Comparison of ENCODE assay signal across 19 cellular contexts in the genomic region with DNA sequence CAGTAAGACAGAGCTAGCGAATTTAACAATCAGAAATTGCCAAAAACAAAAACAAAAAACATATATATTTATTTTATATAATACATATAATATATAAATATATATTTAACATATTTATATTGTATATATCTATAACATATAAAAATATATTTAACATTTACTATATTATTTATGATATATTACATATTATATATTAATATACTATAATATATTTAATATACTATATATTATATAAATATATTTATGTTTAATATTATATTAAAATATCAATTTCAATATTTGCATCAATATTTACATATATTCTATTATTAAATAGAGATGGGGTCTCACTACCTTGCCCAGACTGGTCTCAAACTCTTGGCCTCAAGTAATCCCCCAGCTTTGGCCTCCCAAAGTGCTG. TPM values are rescaled to one million over a fixed set of nuclear protein-coding genes. Genes with fewer than 3 reads are reported as not detected.
DNase-seq lines count a peak whose midpoint lies in the region; ATAC-seq, FAIRE-seq and TF ChIP-seq lines count a peak whose summit lies in the region.
"Had no signal": no experiment of that assay in that cellular context is flagged by ENCODE, and none has a peak within 500 bp of the region (broad histone marks: within the 10 kb centered on the region; RNA-seq: fewer than 3 reads in every experiment).

No MANE protein-coding gene starts in this region.

- H2AFZ ChIP-seq in K562 (ENCODE audit: low read depth, low read length) = no peak overlapping the region
- H2AFZ ChIP-seq: GM23248 had no signal

- H4K20me1 ChIP-seq in K562 (replicated peaks; ENCODE audit: control insufficient read depth, insufficient read depth, low read length) = no peaks in the 10 kb centered on the region
- H4K20me1 ChIP-seq: BLaER1 had no signal

- no peaks in the 10 kb centered on the region for H3K27me3 ChIP-seq in K562 (ENCODE audit: control insufficient read depth in 2 of 2, insufficient read depth in 2 of 2, low read length in 2 of 2)
- no peaks in the 10 kb centered on the region for H3K27me3 ChIP-seq in small intestine (ENCODE audit: control insufficient read depth in 2 of 2, insufficient read depth in 2 of 2, low read length in 2 of 2)
- H3K27me3 ChIP-seq: BLaER1 had no signal

- in situ Hi-C loops in K562 (cut with MboI) = no loop called here

- TF ChIP-seq POLR2A in K562 (conservative IDR thresholded peaks at IDR 0.05) = no peak

- CTCF ChIA-PET in K562 (lab: Yijun Ruan, JAX; ENCODE audit: low intra/inter-chr PET ratio) = no interaction called here

- no peak for TF ChIP-seq RAD21 in K562 (CRISPR knock-in tag; conservative IDR thresholded peaks at IDR 0.05 in 1 of 2, IDR thresholded peaks at IDR 0.05 in 1 of 2)

- no peak overlapping the region for H3K4me2 ChIP-seq in K562 (ENCODE audit: insufficient read depth, low read length)
- H3K4me2 ChIP-seq: BLaER1 had no signal

- peak; percentile 94 for FAIRE-seq in RCC 7860 (lab: Jason Lieb, UNC)
- no peak for FAIRE-seq in K562 (lab: Jason Lieb, UNC)
- peak; percentile 91 for FAIRE-seq in frontal cortex (lab: Jason Lieb, UNC)
- peak; percentile 95 for FAIRE-seq in small intestine (lab: Jason Lieb, UNC)
- FAIRE-seq: H1 had no signal

- no peak for TF ChIP-seq EP300 in K562 (IDR thresholded peaks at IDR 0.05; ENCODE audit: low read length)

- BruUV-seq in K562 (replicated peaks; lab: Mats Ljungman, UMichigan) = no TSS peak

- intact Hi-C loops in K562 (cut with micrococcal nuclease) = no loop called here

- POLR2A ChIA-PET in K562 (lab: Yijun Ruan, JAX) = no interaction called here

- H3K9ac ChIP-seq in K562 (ENCODE audit: insufficient read depth in 1 of 2, low read depth in 2 of 2, low read length in 2 of 2) = no peak overlapping the region
- H3K9ac ChIP-seq: BLaER1, GM23248 had no signal

- H3K27ac ChIP-seq in K562 (ENCODE audit: extremely low read depth, low read depth, low read length) = no peak overlapping the region
- H3K27ac ChIP-seq in small intestine (ENCODE audit: low read depth in 1 of 2, low read length in 1 of 2) = no peak overlapping the region
- H3K27ac ChIP-seq: BLaER1, C4-2B, GM23248 had no signal

- DNase-seq in RCC 7860 (ENCODE audit: low spot score) = no peak
- no peak for DNase-seq in K562 (ENCODE audit: extremely low read depth in 1 of 4, low spot score in 3 of 4)
- DNase-seq in frontal cortex (ENCODE audit: low spot score in 2 of 2) = no peak
- no peak for DNase-seq in small intestine
- no peak for DNase-seq in DMS 273 treated with DMSO at 0.1 percent for 48 hours (lab: John Stamatoyannopoulos, UW)
- DNase-seq in GF-D8 (lab: John Stamatoyannopoulos, UW) = no peak
- DNase-seq in NCI-H510A (lab: John Stamatoyannopoulos, UW) = no peak
- DNase-seq: Caco-2; CD4-positive, CD25-positive, alpha-beta regulatory T cell; CD8-positive, alpha-beta T cell; DMS79; EL; GM23248; H7; HCEC 1CT had no signal

- no peaks in the 10 kb centered on the region for H3K4me1 ChIP-seq in K562 (replicated peaks in 1 of 2; ENCODE audit: control insufficient read depth in 2 of 2, insufficient read depth in 2 of 2, low read length in 2 of 2)
- no peaks in the 10 kb centered on the region for H3K4me1 ChIP-seq in small intestine (ENCODE audit: control insufficient read depth in 2 of 2, insufficient read depth in 1 of 2, low read depth in 1 of 2, low read length in 1 of 2)
- H3K4me1 ChIP-seq: BLaER1 had no signal

- no peak for TF ChIP-seq CTCF in K562 (IDR thresholded peaks at IDR 0.05 in 2 of 3, conservative IDR thresholded peaks at IDR 0.05 in 1 of 3; ENCODE audit: insufficient read depth in 2 of 3, low read depth in 1 of 3, low read length in 3 of 3)

- H3K4me3 ChIP-seq in K562 (no peak overlapping the region), small intestine (ENCODE audit: low read depth in 1 of 2, low read length in 2 of 2) (no peak overlapping the region)
- H3K4me3 ChIP-seq: BLaER1, GM23248 had no signal

- H3K79me2 ChIP-seq in K562 (ENCODE audit: control insufficient read depth, insufficient read depth, low read length) = no peaks in the 10 kb centered on the region

- ATAC-seq in K562 (no peak), HG03521 (IDR thresholded peaks at IDR 0.05; ENCODE audit: unreplicated experiment) (no peak)
- ATAC-seq: CD8-positive, alpha-beta T cell had no signal

- H3K9me1 ChIP-seq in K562 (ENCODE audit: control insufficient read depth, insufficient read depth, low read length) = no peaks in the 10 kb centered on the region

- WGBS in K562 (ENCODE audit: insufficient coverage, low coverage, missing lambda C conversion rate) = 40% methylated on average over 1 of the region's 1 CpG
- 88 to 100% (median 97%) methylated on average over 1 of the region's 1 CpG for WGBS in small intestine, 3 donors

- H3K36me3 ChIP-seq in K562 (ENCODE audit: control insufficient read depth, insufficient read depth, low read length) = no peaks in the 10 kb centered on the region
- H3K36me3 ChIP-seq in small intestine (ENCODE audit: control insufficient read depth in 2 of 2, insufficient read depth in 2 of 2, low read length in 2 of 2) = no peaks in the 10 kb centered on the region
- H3K36me3 ChIP-seq: BLaER1 had no signal

- H3K9me3 ChIP-seq in K562 (replicated peaks; ENCODE audit: control insufficient read depth, insufficient read depth, low read depth, low read length) (no peaks in the 10 kb centered on the region), small intestine (ENCODE audit: control insufficient read depth, low read depth) (no peaks in the 10 kb centered on the region)
- H3K9me3 ChIP-seq: BLaER1, Caco-2 had no signal

TF ChIP-seq in K562, 482 proteins besides CTCF, POLR2A, EP300 and RAD21:
- TF ChIP-seq HDAC8 (tag; IDR thresholded peaks at IDR 0.05) = no peak
- TF ChIP-seq ZNF121 (CRISPR knock-in tag; conservative IDR thresholded peaks at IDR 0.05) = peak; percentile 14; the same call in 1 of the 2 replicates

RNA-seq across cellular contexts. Expression of gene TBX19, which starts 50.9 kb away (rescaled TPM):
- 4.0 and 5.3 TPM in 2 replicates for total RNA-seq in K562 (2011; cell fraction: chromatin; rRNA removed; ENCODE audit: low replicate concordance)
- 2.7 and 3.4 TPM in 2 replicates for total RNA-seq in K562 (2011; cell fraction: nucleolus; rRNA removed)
- total RNA-seq in K562 (2011; cell fraction: nucleoplasm; rRNA removed) = 4.6 and 8.7 TPM in 2 replicates
- total RNA-seq in K562 (2014; rRNA removed) = 0.32 and 0.98 TPM in 2 replicates
- total RNA-seq in K562 (2014; rRNA removed; fragmentation: Illumina TruSeq; extraction: Trizol) = 0.95 and 1.1 TPM in 2 replicates
- 0.94 and 1.3 TPM in 2 replicates for total RNA-seq in K562 (2015; rRNA removed; fragmentation: Illumina TruSeq; extraction: Trizol)
- total RNA-seq in K562 (2021) = 1.8 and 2.1 TPM in 2 replicates
- polyA plus RNA-seq in K562 (2011; rRNA removed) = 3.1 and 3.4 TPM in 2 replicates
- polyA plus RNA-seq in K562 (2011; cell fraction: cytosol; rRNA removed) = 1.9 and 3.3 TPM in 2 replicates
- polyA plus RNA-seq in K562 (2011; cell fraction: nucleus; rRNA removed) = 4.1 and 5.3 TPM in 2 replicates
- polyA plus RNA-seq in K562 (2012) = 1.9 and 3.5 TPM in 2 replicates
- 1.9 TPM in 2 replicates for polyA plus RNA-seq in K562 (2014; fragmentation: Illumina TruSeq; extraction: Trizol)
- polyA plus RNA-seq in K562 (2014; fragmentation: Nextera tagmentation; extraction: Ambion mirVana) = under 1 TPM; 0.42 to 0.52 TPM
- polyA plus RNA-seq in K562 (2014; rRNA removed) = 2.4 and 2.8 TPM in 2 replicates
- polyA minus RNA-seq in K562 (2011; rRNA and poly(A)+ RNA removed) = 1.5 and 1.8 TPM in 2 replicates
- polyA minus RNA-seq in K562 (2011; cell fraction: cytosol; rRNA and poly(A)+ RNA removed) = 0.76 TPM in 1 of 2 replicates, not detected in the other
- polyA minus RNA-seq in K562 (2011; cell fraction: nucleus; rRNA and poly(A)+ RNA removed) = 1.6 and 1.9 TPM in 2 replicates
- 0.41 TPM for total RNA-seq in frontal cortex
- polyA plus RNA-seq in small intestine = 1 to 10 TPM in 1 of 3 donors, under 1 TPM in 2; 0.67 to 1.4 (median 0.73) TPM
